14 cellular contexts compared by ENCODE assay signal in the genomic region with DNA sequence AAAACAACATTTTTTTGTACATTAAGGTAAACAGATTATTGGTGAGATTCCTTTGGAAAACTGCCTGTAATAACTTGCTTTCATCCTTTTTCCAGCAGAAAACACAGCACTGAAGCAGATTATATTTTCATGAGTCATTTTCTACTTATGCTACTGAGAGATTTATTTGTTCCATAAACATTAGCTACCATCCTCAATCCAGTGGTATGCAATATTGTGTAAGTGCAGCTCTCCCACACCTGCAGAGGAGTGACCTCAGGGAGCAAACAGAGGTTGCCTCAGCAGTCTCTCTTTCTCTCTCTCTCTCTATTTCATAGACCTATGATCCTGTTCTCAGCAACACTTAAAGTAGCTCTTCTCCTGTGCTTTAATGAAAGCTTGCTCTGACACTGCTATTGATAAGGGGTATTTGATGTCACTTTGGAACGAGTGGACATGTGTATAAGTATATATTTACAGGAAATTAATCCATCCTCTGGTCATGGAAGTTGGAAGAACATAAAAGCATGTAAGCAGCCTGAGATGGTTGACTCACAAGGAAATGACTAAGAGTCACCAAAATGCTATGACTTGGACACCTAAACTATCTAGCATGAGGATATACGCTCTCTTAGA.
DNase-seq lines count a peak whose midpoint lies in the region; ATAC-seq and TF ChIP-seq lines count a peak whose summit lies in the region.
"Had no signal": no experiment of that assay in that cellular context is flagged by ENCODE, and none has a peak within 500 bp of the region (broad histone marks: within the 10 kb centered on the region; RNA-seq: fewer than 3 reads in every experiment).

No MANE protein-coding gene starts in this region.

- H3K27ac ChIP-seq in smooth muscle cell (ENCODE audit: low read depth) (peak overlapping the region; percentile 83), adrenal gland (no peak overlapping the region)
- H3K27ac ChIP-seq: colonic mucosa, spleen had no signal

- intact Hi-C loops in adrenal gland (cut with DNase I), result no loop called here

- H2AFZ ChIP-seq in smooth muscle cell (ENCODE audit: low read depth), result no peak overlapping the region

- H4K20me1 ChIP-seq in smooth muscle cell (ENCODE audit: low read depth), result no peaks in the 10 kb centered on the region

- no peaks in the 10 kb centered on the region for H3K9me3 ChIP-seq in smooth muscle cell (replicated peaks; ENCODE audit: low read depth)
- no peaks in the 10 kb centered on the region for H3K9me3 ChIP-seq in adrenal gland (replicated peaks in 1 of 3)
- H3K9me3 ChIP-seq: colonic mucosa, spleen had no signal

- ATAC-seq in SK-N-SH treated with all-trans-retinoic acid at 6 μM for 48 hours, result peak; percentile 77
- ATAC-seq: activated CD4-positive, CD25-positive, alpha-beta regulatory T cell treated with anti-CD3 and anti-CD28 coated beads, Interleukin-2, amount 50 U/mL, for 24 hours; K562 had no signal

- no peaks in the 10 kb centered on the region for H3K36me3 Mint-ChIP-seq in T-helper 2 cell treated with Interferon-gamma antibody and Interleukin-4, amounts not matched to agents 5 μg/mL and 100 μg/mL, for 36 hours (ENCODE audit: low read depth)

- no peak overlapping the region for H3K27ac Mint-ChIP-seq in T-helper 2 cell treated with Interferon-gamma antibody and Interleukin-4, amounts not matched to agents 5 μg/mL and 100 μg/mL, for 36 hours

- H3K4me1 ChIP-seq in smooth muscle cell (ENCODE audit: low read depth) (no peaks in the 10 kb centered on the region), adrenal gland (replicated peaks in 1 of 2) (no peaks in the 10 kb centered on the region)
- H3K4me1 ChIP-seq: colonic mucosa, spleen had no signal

- no peaks in the 10 kb centered on the region for H3K4me1 Mint-ChIP-seq in T-helper 2 cell treated with Interferon-gamma antibody and Interleukin-4, amounts not matched to agents 5 μg/mL and 100 μg/mL, for 36 hours (ENCODE audit: low read depth)

- DNase-seq in HCEC 1CT (peak; percentile 86), fibroblast of the aortic adventitia (ENCODE audit: low read depth) (peak; percentile 50), smooth muscle cell (lab: John Stamatoyannopoulos, UW; ENCODE audit: unreplicated experiment) (no peak), adrenal gland (no peak)
- DNase-seq in NK-92 treated with Interleukin-12 subunit alpha and Interleukin-12 subunit beta, amount 100 ng/mL, for 24 hours (lab: John Stamatoyannopoulos, UW), result no peak
- no peak for DNase-seq in activated effector memory CD4-positive, alpha-beta T cell treated with Interleukin-2 at 50 U/mL for 16 hours
- DNase-seq in T-helper 2 cell treated with Interferon-gamma antibody and Interleukin-4, amounts not matched to agents 5 μg/mL and 100 μg/mL, for 36 hours (ENCODE audit: low spot score), result no peak
- DNase-seq: colonic mucosa, DND-41, SHP77 treated with DMSO at 0.1 percent for 48 hours, spleen had no signal

- no peak overlapping the region for H3K4me3 Mint-ChIP-seq in T-helper 2 cell treated with Interferon-gamma antibody and Interleukin-4, amounts not matched to agents 5 μg/mL and 100 μg/mL, for 36 hours

- TF ChIP-seq CTCF in fibroblast of the aortic adventitia (IDR thresholded peaks at IDR 0.05; ENCODE audit: insufficient read depth, low read length) (no peak), smooth muscle cell (IDR thresholded peaks at IDR 0.05; ENCODE audit: borderline replicate concordance, insufficient read depth, poor library complexity, severe bottlenecking) (no peak), adrenal gland (IDR thresholded peaks at IDR 0.05) (no peak)

- peak overlapping the region; percentile 46 for H3K9ac ChIP-seq in smooth muscle cell (ENCODE audit: low read depth)

- peak overlapping the region; percentile 56 for H3K4me2 ChIP-seq in smooth muscle cell

- no peaks in the 10 kb centered on the region for H3F3A ChIP-seq in smooth muscle cell (ENCODE audit: low read depth)

- H3K36me3 ChIP-seq in smooth muscle cell (ENCODE audit: low read depth) (no peaks in the 10 kb centered on the region), adrenal gland (replicated peaks in 1 of 2) (no peaks in the 10 kb centered on the region)
- H3K36me3 ChIP-seq: colonic mucosa, spleen had no signal

- no peaks in the 10 kb centered on the region for H3K27me3 ChIP-seq in smooth muscle cell (ENCODE audit: low read depth)
- no peaks in the 10 kb centered on the region for H3K27me3 ChIP-seq in adrenal gland
- H3K27me3 ChIP-seq: colonic mucosa, spleen had no signal

- no peaks in the 10 kb centered on the region for H3K27me3 Mint-ChIP-seq in T-helper 2 cell treated with Interferon-gamma antibody and Interleukin-4, amounts not matched to agents 5 μg/mL and 100 μg/mL, for 36 hours (ENCODE audit: low read depth)

- H3K79me2 ChIP-seq in smooth muscle cell (ENCODE audit: low read depth), result no peaks in the 10 kb centered on the region

- no peak for TF ChIP-seq POLR2A in adrenal gland (IDR thresholded peaks at IDR 0.05)

- 24% methylated on average over 2 of the region's 2 CpGs for WGBS in smooth muscle cell (ENCODE audit: low lambda C conversion rate)
- WGBS in adrenal gland, 4 donors, result 13 to 42% (median 33%) methylated on average over 2 of the region's 2 CpGs

- H3K9me3 Mint-ChIP-seq in T-helper 2 cell treated with Interferon-gamma antibody and Interleukin-4, amounts not matched to agents 5 μg/mL and 100 μg/mL, for 36 hours, result peaks cover 6% of the 10 kb centered on the region

- H3K4me3 ChIP-seq in fibroblast of the aortic adventitia (ENCODE audit: low read depth, low read length) (no peak overlapping the region), smooth muscle cell (peak overlapping the region; percentile 5), adrenal gland (no peak overlapping the region)
- H3K4me3 ChIP-seq: colonic mucosa, K562, spleen had no signal

TF ChIP-seq in SK-N-SH treated with all-trans-retinoic acid at 6 μM for 48 hours, 23 proteins besides CTCF, POLR2A, EP300 and RAD21:
- TF ChIP-seq ZNF8 (CRISPR knock-in tag; IDR thresholded peaks at IDR 0.05), result no peak

Comparison
In these comparisons a context has a peak if more than half of its experiments do, and no peak if none do; other contexts are left out.
1. DNase-seq: peak in HCEC 1CT (single experiment) and fibroblast of the aortic adventitia (single experiment); none in smooth muscle cell (single experiment), NK-92 treated with Interleukin-12 subunit alpha and Interleukin-12 subunit beta, amount 100 ng/mL, for 24 hours (single experiment), activated effector memory CD4-positive, alpha-beta T cell treated with Interleukin-2 at 50 U/mL for 16 hours (single experiment), adrenal gland (0 of 7) and T-helper 2 cell treated with Interferon-gamma antibody and Interleukin-4, amounts not matched to agents 5 μg/mL and 100 μg/mL, for 36 hours (single experiment).